ENCODE assay signal across 8 cellular contexts in the genomic region with DNA sequence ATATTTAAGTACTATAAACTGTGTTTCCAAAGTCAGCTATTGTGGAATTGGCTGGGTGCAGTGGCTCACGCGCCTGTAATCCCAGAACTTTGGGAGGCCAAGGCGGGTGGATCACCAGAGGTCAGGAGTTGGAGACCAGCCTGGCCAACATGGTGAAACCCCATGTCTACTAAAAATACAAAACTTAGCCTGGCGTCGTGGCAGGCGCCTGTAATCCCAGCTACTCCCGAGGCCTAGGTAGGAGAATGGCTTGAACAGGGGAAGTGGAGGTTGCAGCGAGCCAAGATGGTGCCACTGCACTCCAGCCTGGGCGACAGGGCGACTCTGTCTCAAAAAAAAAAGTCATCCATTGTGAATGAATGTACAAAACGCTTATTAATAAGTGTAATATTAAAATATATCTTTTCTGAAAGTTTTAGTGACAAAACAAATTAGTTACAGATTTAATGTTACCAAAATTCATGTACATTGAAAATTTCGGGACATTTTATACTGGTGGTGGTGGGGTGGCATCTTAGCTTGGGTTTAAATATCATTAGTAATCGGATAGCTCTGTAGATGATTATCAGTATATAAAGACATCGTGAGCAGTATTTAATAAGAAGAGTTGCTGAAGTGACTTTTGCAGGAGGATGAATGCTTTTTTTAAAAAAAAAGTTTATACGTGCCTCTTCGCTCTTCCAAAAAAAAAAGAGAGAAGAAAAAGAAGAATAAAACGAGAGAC. TPM values are rescaled to one million over a fixed set of nuclear protein-coding genes. Genes with fewer than 3 reads are reported as not detected.
A peak's percentile ranks its signal among the peaks of the same experiment; 100 is the strongest.
DNase-seq lines count a peak whose midpoint lies in the region; ATAC-seq and TF ChIP-seq lines count a peak whose summit lies in the region.

No MANE protein-coding gene starts in this region.

- no peaks in the 10 kb centered on the region for H3K27me3 Mint-ChIP-seq in naive thymus-derived CD8-positive, alpha-beta T cell

- H3K9me3 Mint-ChIP-seq in naive thymus-derived CD8-positive, alpha-beta T cell, result no peaks in the 10 kb centered on the region

- TF ChIP-seq CTCF in BE2C (IDR thresholded peaks at IDR 0.05; ENCODE audit: low read depth, low read length) (no peak), cardiac fibroblast (IDR thresholded peaks at IDR 0.05; ENCODE audit: low read depth, low read length) (no peak)

- POLR2A ChIA-PET in naive thymus-derived CD8-positive, alpha-beta T cell (lab: Charles Lee), result interaction anchor here (0.6 to 3.8 kb wide), 11 partner anchors 12 to 860 kb away, joined by 3 to 49 read pairs (median 7); partner anchors contain the start of genes ANKRD13C, CTH, LRRC40 and ZRANB2

- peak overlapping the region; percentile 98 for H3K9ac ChIP-seq in HUES6 (ENCODE audit: low read length)

- H3K36me3 ChIP-seq in BE2C (peaks cover 18% of the 10 kb centered on the region), HUES6 (ENCODE audit: control insufficient read depth, insufficient read depth, low read length) (peaks cover 38% of the 10 kb centered on the region)

- no peaks in the 10 kb centered on the region for H3K9me3 ChIP-seq in BE2C
- no peaks in the 10 kb centered on the region for H3K9me3 ChIP-seq in HUES6 (ENCODE audit: control insufficient read depth, insufficient read depth, low read depth, low read length)

- DNase-seq in BE2C (no peak), cardiac fibroblast (ENCODE audit: low read depth in 2 of 2) (no peak), NCI-H1694 (lab: John Stamatoyannopoulos, UW) (no peak)
- no peak for DNase-seq in naive thymus-derived CD8-positive, alpha-beta T cell
- DNase-seq in stimulated activated CD4-positive, alpha-beta T cell treated with anti-CD3 and anti-CD28 coated beads, Interleukin-2, amount 100 ng/mL, for 24 hours, result no peak
- no peak for DNase-seq in activated CD4-positive, alpha-beta T cell treated with anti-CD3 and anti-CD28 coated beads for 4 hours

- peaks cover 11 to 54% (median 39%) of the 10 kb centered on the region in 4 donors for H3K4me1 Mint-ChIP-seq in naive thymus-derived CD8-positive, alpha-beta T cell

- H3K36me3 Mint-ChIP-seq in naive thymus-derived CD8-positive, alpha-beta T cell, result peaks cover 0 to 50% (median 11%) of the 10 kb centered on the region in 3 donors

- ATAC-seq in GM19438 (IDR thresholded peaks at IDR 0.05; ENCODE audit: low read depth, unreplicated experiment), result peak; percentile 4
- peak in 1 of 2 donors; percentile 1 for ATAC-seq in naive thymus-derived CD8-positive, alpha-beta T cell

- H3K4me1 ChIP-seq in BE2C (no peaks in the 10 kb centered on the region), HUES6 (ENCODE audit: control insufficient read depth, insufficient read depth, low read length) (0 out of 2 replicates have a peak, but pooled peaks cover 15% of the 10 kb centered on the region)

- H3K4me3 ChIP-seq in BE2C (ENCODE audit: low read depth, low read length), result peak overlapping the region; percentile 60
- peak overlapping the region; percentile 84 for H3K4me3 ChIP-seq in HUES6 (ENCODE audit: low read depth, low read length)
- peak overlapping the region; percentile 26 to 81 for H3K4me3 ChIP-seq in cardiac fibroblast (replicated peaks in 1 of 2; ENCODE audit: low read depth in 2 of 2, low read length in 2 of 2)

- H3K27ac ChIP-seq in HUES6 (ENCODE audit: low read depth, low read length), result peak overlapping the region; percentile 97; the same call in 1 of the 2 replicates

- H3K27me3 ChIP-seq in BE2C, result no peaks in the 10 kb centered on the region
- H3K27me3 ChIP-seq in HUES6 (ENCODE audit: control insufficient read depth, insufficient read depth, low read length), result no peaks in the 10 kb centered on the region

- H3K27ac Mint-ChIP-seq in naive thymus-derived CD8-positive, alpha-beta T cell, result peak overlapping the region; percentile 89 to 98 (median 98)

- H3K4me3 Mint-ChIP-seq in naive thymus-derived CD8-positive, alpha-beta T cell, result peak overlapping the region; percentile 78 to 95 (median 92)

RNA-seq across cellular contexts. Expression of gene SRSF11, which starts 0.5 kb away (rescaled TPM):
- 80.5 TPM for polyA plus RNA-seq in BE2C (2012; ENCODE audit: insufficient read depth, insufficient read length, low read depth)
- 100 to 1,000 TPM; 411 to 412 TPM for total RNA-seq in naive thymus-derived CD8-positive, alpha-beta T cell
- 10 to 100 TPM; 75.7 to 94.6 (median 89.1) TPM for polyA plus RNA-seq in naive thymus-derived CD8-positive, alpha-beta T cell

RNA-seq across cellular contexts. Expression of gene LRRC40, which starts 15.3 kb away (rescaled TPM):
- polyA plus RNA-seq in BE2C (2012; ENCODE audit: insufficient read depth, insufficient read length, low read depth), result 8.7 TPM
- total RNA-seq in naive thymus-derived CD8-positive, alpha-beta T cell, result 10 to 100 TPM; 12.7 to 12.9 TPM
- 1 to 10 TPM; 4.6 to 7.4 (median 5.0) TPM for polyA plus RNA-seq in naive thymus-derived CD8-positive, alpha-beta T cell
